In the genomic region with DNA sequence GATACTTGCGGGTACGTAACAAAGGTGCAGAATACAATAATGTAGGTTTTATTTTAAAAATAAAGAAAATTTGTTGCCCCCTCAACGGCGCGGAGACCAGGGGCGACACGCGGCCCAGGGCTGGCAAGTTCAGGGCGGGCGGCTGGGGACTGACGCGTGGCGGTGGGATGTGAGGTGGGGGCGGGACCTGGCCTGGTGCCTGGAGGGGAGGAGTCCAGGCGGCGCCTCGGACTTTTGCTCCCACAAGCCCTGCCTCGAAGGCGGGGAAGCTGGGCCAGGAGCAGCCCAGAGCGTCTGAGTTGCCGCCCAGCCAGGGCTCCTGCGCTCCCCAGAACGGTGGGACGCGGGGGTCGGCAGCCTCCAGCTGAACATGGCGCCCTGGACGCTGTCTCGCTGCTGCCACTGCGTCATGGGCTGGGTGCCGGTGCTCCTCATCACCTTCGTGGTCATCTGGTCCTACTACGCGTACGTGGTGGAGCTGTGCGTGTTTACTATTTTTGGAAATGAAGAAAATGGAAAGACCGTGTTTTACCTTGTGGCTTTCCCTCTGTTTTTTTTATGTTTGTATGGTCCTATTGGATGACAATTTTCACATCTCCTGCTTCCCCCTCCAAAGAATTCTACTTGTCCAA, we compare ENCODE assay signal across 19 cellular contexts.
"Had no signal": no experiment of that assay in that cellular context is flagged by ENCODE, and none has a peak within 500 bp of the region (broad histone marks: within the 10 kb centered on the region; RNA-seq: fewer than 3 reads in every experiment).

No MANE protein-coding gene starts in this region.

- H3K4me3 Mint-ChIP-seq: activated CD4-positive, alpha-beta T cell treated with anti-CD3 and anti-CD28 coated beads, Interleukin-2, amount 10 ng/mL, durations not matched to agents 24 days and 14 days; activated CD8-positive, alpha-beta T cell treated with anti-CD3 and anti-CD28 coated beads, Interleukin-2, amount 10 ng/mL, durations not matched to agents 7 days and 5 days; activated naive CD8-positive, alpha-beta T cell treated with anti-CD3 and anti-CD28 coated beads, Interleukin-2, amount 10 ng/mL, durations not matched to agents 7 days and 5 days; naive thymus-derived CD8-positive, alpha-beta T cell; neural progenitor cell had no signal

- ATAC-seq: activated CD4-positive, CD25-positive, alpha-beta regulatory T cell treated with anti-CD3 and anti-CD28 coated beads, Interleukin-2, amount 50 U/mL, for 24 hours; activated CD8-positive, alpha-beta T cell treated with anti-CD3 and anti-CD28 coated beads, Interleukin-2, amount 10 ng/mL, durations not matched to agents 7 days and 5 days; gastroesophageal sphincter; naive thymus-derived CD8-positive, alpha-beta T cell had no signal

- H3K4me1 ChIP-seq: gastroesophageal sphincter, neural progenitor cell, stomach, vagina had no signal

- H3K27me3 ChIP-seq: gastroesophageal sphincter, neural progenitor cell, stomach, vagina had no signal

- H3K4me3 ChIP-seq: gastroesophageal sphincter, neural progenitor cell, stomach, vagina had no signal

- H3K36me3 Mint-ChIP-seq: activated naive CD8-positive, alpha-beta T cell treated with anti-CD3 and anti-CD28 coated beads, Interleukin-2, amount 10 ng/mL, durations not matched to agents 7 days and 5 days had no signal

- H3K9ac ChIP-seq: neural progenitor cell had no signal

- H3K9me3 ChIP-seq: vagina had no signal

- H3K27me3 Mint-ChIP-seq: activated CD4-positive, alpha-beta T cell treated with anti-CD3 and anti-CD28 coated beads, Interleukin-2, amount 10 ng/mL, durations not matched to agents 24 days and 14 days; activated naive CD8-positive, alpha-beta T cell treated with anti-CD3 and anti-CD28 coated beads, Interleukin-2, amount 10 ng/mL, durations not matched to agents 7 days and 5 days; naive thymus-derived CD8-positive, alpha-beta T cell; progenitor cell of endocrine pancreas had no signal

- H3K27ac ChIP-seq: epithelial cell of prostate, gastroesophageal sphincter, neural progenitor cell, stomach, vagina had no signal

- DNase-seq: activated CD4-positive, alpha-beta T cell treated with anti-CD3 and anti-CD28 coated beads, Interleukin-2, amount 10 ng/mL, durations not matched to agents 24 days and 14 days; activated CD8-positive, alpha-beta T cell treated with anti-CD3 and anti-CD28 coated beads, Interleukin-2, amount 10 ng/mL, durations not matched to agents 7 days and 5 days; activated naive CD4-positive, alpha-beta T cell; activated naive CD8-positive, alpha-beta T cell treated with anti-CD3 and anti-CD28 coated beads, Interleukin-2, amount 10 ng/mL, durations not matched to agents 7 days and 5 days; amniotic stem cell; hypothalamus; islet precursor cell; naive thymus-derived CD8-positive, alpha-beta T cell; retina; stimulated activated CD4-positive, alpha-beta T cell treated with anti-CD3 and anti-CD28 coated beads, Interleukin-1b, Interleukin-23, amount 100 ng/mL, for 48 hours; stomach; T-helper 2 cell had no signal

- H3K27ac Mint-ChIP-seq: activated CD4-positive, alpha-beta T cell treated with anti-CD3 and anti-CD28 coated beads, Interleukin-2, amount 10 ng/mL, durations not matched to agents 24 days and 14 days; activated CD8-positive, alpha-beta T cell treated with anti-CD3 and anti-CD28 coated beads, Interleukin-2, amount 10 ng/mL, durations not matched to agents 7 days and 5 days; activated naive CD8-positive, alpha-beta T cell treated with anti-CD3 and anti-CD28 coated beads, Interleukin-2, amount 10 ng/mL, durations not matched to agents 7 days and 5 days; naive thymus-derived CD8-positive, alpha-beta T cell; neural progenitor cell; progenitor cell of endocrine pancreas had no signal

- H3K4me1 Mint-ChIP-seq: activated CD4-positive, alpha-beta T cell treated with anti-CD3 and anti-CD28 coated beads, Interleukin-2, amount 10 ng/mL, durations not matched to agents 24 days and 14 days; activated naive CD8-positive, alpha-beta T cell treated with anti-CD3 and anti-CD28 coated beads, Interleukin-2, amount 10 ng/mL, durations not matched to agents 7 days and 5 days; naive thymus-derived CD8-positive, alpha-beta T cell; neural progenitor cell had no signal

- H2AFZ ChIP-seq: neural progenitor cell had no signal

- H3K36me3 ChIP-seq: gastroesophageal sphincter, neural progenitor cell, stomach, vagina had no signal

- H3K4me2 ChIP-seq: neural progenitor cell had no signal

- FAIRE-seq: bronchial epithelial cell had no signal
